9 cellular contexts compared by ENCODE assay signal in the genomic region with DNA sequence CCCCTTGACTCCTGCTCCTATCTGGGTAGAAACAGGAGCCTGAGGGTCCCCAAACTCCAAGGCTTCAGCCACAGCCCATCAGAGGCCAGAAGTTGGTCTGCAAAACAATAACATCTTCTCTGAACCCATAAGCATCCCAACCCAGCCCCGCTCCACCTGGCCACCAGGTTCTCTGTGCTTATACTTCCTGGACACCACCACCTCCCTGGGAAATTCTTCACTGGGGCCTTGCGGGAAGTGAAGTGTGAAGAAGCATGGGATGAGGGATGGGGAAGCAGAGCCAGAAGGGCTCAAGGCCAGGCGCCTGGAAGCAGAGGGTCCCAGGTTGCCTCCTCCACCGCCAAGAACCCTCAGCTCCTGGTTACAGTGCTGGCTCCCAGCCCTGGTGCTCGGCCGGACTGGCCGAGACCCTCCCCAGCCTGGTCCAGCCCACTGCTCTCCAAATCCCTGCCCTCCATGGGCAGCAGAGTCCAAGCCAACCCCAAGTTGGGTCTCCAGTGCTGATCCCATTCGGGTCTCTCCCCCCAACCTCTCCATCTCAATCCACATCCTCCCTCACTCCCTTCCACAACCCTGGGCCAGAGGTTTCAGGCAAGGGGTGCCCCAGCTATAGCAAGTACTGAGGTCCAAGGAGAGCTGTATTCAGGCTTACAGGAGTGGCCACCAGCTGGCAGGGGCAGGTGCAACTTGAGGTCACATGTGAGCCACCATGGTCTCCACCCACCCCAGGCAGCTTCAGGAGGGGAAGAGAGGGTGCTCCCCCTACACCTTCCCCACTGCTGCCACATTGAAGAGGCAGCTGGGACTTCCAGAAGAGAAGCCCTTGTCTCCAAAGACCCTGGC.
DNase-seq lines count a peak whose midpoint lies in the region; ATAC-seq and TF ChIP-seq lines count a peak whose summit lies in the region.
"Had no signal": no experiment of that assay in that cellular context is flagged by ENCODE, and none has a peak within 500 bp of the region (broad histone marks: within the 10 kb centered on the region; RNA-seq: fewer than 3 reads in every experiment).

No MANE protein-coding gene starts in this region.

- TF ChIP-seq POLR2A in body of pancreas (IDR thresholded peaks at IDR 0.05), result no peak

- H3K4me1 ChIP-seq in body of pancreas (peaks cover 88% of the 10 kb centered on the region), left lung (peaks cover 41 to 64% of the 10 kb centered on the region in 2 donors)

- intact Hi-C loops in body of pancreas (cut with DNase I) (no loop called here), left lung (cut with DNase I) (loop anchor here in 1 of 2 donors (5.0 kb wide), 1 partner anchor 45 kb away; no protein-coding TSS in a partner anchor)

- H3K4me3 ChIP-seq in body of pancreas (no peak overlapping the region), left lung (peak overlapping the region; percentile 67 to 72), skin epidermis (peak overlapping the region; percentile 24 to 41 (median 29))
- H3K4me3 ChIP-seq: GM12878 had no signal

- 66 to 73% methylated on average over 7 to 8 of the region's 8 CpGs for WGBS in body of pancreas, 2 donors

- TF ChIP-seq CTCF in body of pancreas (IDR thresholded peaks at IDR 0.05), result no peak
- TF ChIP-seq CTCF in left lung (IDR thresholded peaks at IDR 0.05), result no peak

- H3K27ac ChIP-seq in body of pancreas, result peak overlapping the region; percentile 62 to 90 (median 68)
- peak overlapping the region; percentile 78 to 83 for H3K27ac ChIP-seq in left lung
- peak overlapping the region in 17 of 21 experiments; percentile 2 to 84 (median 58) for H3K27ac ChIP-seq in skin epidermis

- peak; percentile 43 for DNase-seq in DMS53 treated with DMSO at 0.1 percent for 48 hours (lab: John Stamatoyannopoulos, UW; ENCODE audit: unreplicated experiment)
- DNase-seq in body of pancreas, result no peak
- DNase-seq in left lung, result peak; percentile 70 to 78
- DNase-seq in activated naive CD4-positive, alpha-beta T cell treated with anti-CD3 and anti-CD28 coated beads, Interleukin-2, amount 50 U/mL, for 16 hours, result no peak
- DNase-seq in activated T-cell treated with anti-CD3 and anti-CD28 coated beads for 4 hours, result no peak
- no peak for DNase-seq in NCI-H1105 (lab: John Stamatoyannopoulos, UW)

- no peaks in the 10 kb centered on the region for H3K9me3 ChIP-seq in body of pancreas
- H3K9me3 ChIP-seq in left lung, result no peaks in the 10 kb centered on the region

- H3K27me3 ChIP-seq in body of pancreas, result no peaks in the 10 kb centered on the region
- no peaks in the 10 kb centered on the region for H3K27me3 ChIP-seq in left lung

- H3K36me3 ChIP-seq in body of pancreas (replicated peaks in 1 of 2; ENCODE audit: insufficient read depth in 1 of 2, low read depth in 2 of 2) (no peaks in the 10 kb centered on the region), left lung (no peaks in the 10 kb centered on the region)

- ATAC-seq in body of pancreas (no peak), left lung (peak; percentile 51), HG03039 (IDR thresholded peaks at IDR 0.05; ENCODE audit: unreplicated experiment) (no peak)
- ATAC-seq: GM12878 had no signal

Comparison
In these comparisons a context has a peak if more than half of its experiments do, and no peak if none do; other contexts are left out.
1. DNase-seq: peak in DMS53 treated with DMSO at 0.1 percent for 48 hours (single experiment) and left lung (2 of 2); none in body of pancreas (0 of 4), activated naive CD4-positive, alpha-beta T cell treated with anti-CD3 and anti-CD28 coated beads, Interleukin-2, amount 50 U/mL, for 16 hours (single experiment), activated T-cell treated with anti-CD3 and anti-CD28 coated beads for 4 hours (single experiment) and NCI-H1105 (single experiment).
2. H3K4me3 ChIP-seq: peak in left lung (2 of 2) and skin epidermis (7 of 7); none in body of pancreas (0 of 2).
3. Peak in every context shown above with its lines, with median percentiles within 50 percentile points of each other: H3K27ac ChIP-seq.